1 cellular context compared by ENCODE assay signal in the genomic region with DNA sequence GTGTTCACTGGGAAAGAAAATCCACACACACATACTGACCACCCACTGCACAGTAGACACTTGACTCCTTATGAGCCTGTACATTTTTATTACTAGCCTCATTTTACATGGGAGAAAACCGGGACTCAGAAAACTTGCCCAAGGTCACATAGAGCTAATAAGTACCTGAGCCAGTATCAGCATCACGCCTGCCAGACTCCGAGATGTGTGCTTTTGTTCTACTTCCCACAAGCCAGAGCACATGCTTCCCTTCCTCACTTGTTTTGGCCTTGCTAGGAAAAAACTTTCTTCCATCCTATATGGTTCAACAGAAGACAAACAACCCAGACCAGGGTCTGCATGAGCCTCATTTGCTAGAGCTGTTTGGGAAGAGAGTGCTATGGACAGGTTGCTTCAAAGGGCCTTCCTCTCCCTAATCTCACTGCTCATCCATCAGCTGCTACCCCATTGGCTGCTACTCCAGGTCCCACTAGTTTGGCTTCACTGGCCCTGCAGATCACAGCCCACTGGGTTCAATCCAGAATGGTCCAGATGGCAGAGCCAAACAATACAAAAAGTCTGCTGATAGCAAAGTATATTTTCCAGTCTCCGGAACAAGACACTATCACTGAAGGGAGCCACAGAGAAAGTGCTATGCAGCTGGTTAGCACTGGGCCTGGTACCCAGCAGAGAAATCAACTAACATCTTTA.
TF ChIP-seq lines count a peak whose summit lies in the region.

No MANE protein-coding gene starts in this region.

TF ChIP-seq in HepG2, 621 proteins besides CTCF, POLR2A, EP300 and RAD21 (continued from another document):
- TF ChIP-seq HMGXB3 (CRISPR knock-in tag; IDR thresholded peaks at IDR 0.05; ENCODE audit: borderline replicate concordance) (no peak), RBM39 (IDR thresholded peaks at IDR 0.05; ENCODE audit: low read depth, low read length, poor library complexity, severe bottlenecking) (no peak), MYC (CRISPR knock-in tag; IDR thresholded peaks at IDR 0.05; ENCODE audit: borderline replicate concordance) (no peak), PHF21A (CRISPR knock-in tag; IDR thresholded peaks at IDR 0.05) (no peak), CAMTA2 (CRISPR knock-in tag; IDR thresholded peaks at IDR 0.05; ENCODE audit: borderline replicate concordance) (0 out of 2 replicates have a peak, but pooled peaks have one; percentile 41), TOE1 (CRISPR knock-in tag; IDR thresholded peaks at IDR 0.05) (no peak), ZNF782 (CRISPR knock-in tag; IDR thresholded peaks at IDR 0.05; ENCODE audit: borderline replicate concordance) (no peak), NCOA5 (CRISPR knock-in tag; IDR thresholded peaks at IDR 0.05) (no peak), ZNF615 (CRISPR knock-in tag; IDR thresholded peaks at IDR 0.05; ENCODE audit: borderline replicate concordance) (no peak), ATF1 (CRISPR knock-in tag; IDR thresholded peaks at IDR 0.05) (no peak), DBP (CRISPR knock-in tag; IDR thresholded peaks at IDR 0.05; ENCODE audit: not compliant biosample characterization) (no peak), MTA1 (CRISPR knock-in tag; IDR thresholded peaks at IDR 0.05; ENCODE audit: borderline replicate concordance) (no peak), KLF9 (CRISPR knock-in tag; IDR thresholded peaks at IDR 0.05; ENCODE audit: low read depth) (no peak), ZNF318 (CRISPR knock-in tag; IDR thresholded peaks at IDR 0.05) (0 out of 2 replicates have a peak, but pooled peaks have one; percentile 19), ZBTB25 (CRISPR knock-in tag; IDR thresholded peaks at IDR 0.05) (0 out of 2 replicates have a peak, but pooled peaks have one; percentile 39), TGIF2 (CRISPR knock-in tag; IDR thresholded peaks at IDR 0.05) (no peak), MAFF (IDR thresholded peaks at IDR 0.05; ENCODE audit: low read depth, low read length) (no peak), ADNP (CRISPR knock-in tag; IDR thresholded peaks at IDR 0.05) (no peak), FOXJ3 (CRISPR knock-in tag; IDR thresholded peaks at IDR 0.05; ENCODE audit: borderline replicate concordance) (no peak)
- TF ChIP-seq, protein P1, sequence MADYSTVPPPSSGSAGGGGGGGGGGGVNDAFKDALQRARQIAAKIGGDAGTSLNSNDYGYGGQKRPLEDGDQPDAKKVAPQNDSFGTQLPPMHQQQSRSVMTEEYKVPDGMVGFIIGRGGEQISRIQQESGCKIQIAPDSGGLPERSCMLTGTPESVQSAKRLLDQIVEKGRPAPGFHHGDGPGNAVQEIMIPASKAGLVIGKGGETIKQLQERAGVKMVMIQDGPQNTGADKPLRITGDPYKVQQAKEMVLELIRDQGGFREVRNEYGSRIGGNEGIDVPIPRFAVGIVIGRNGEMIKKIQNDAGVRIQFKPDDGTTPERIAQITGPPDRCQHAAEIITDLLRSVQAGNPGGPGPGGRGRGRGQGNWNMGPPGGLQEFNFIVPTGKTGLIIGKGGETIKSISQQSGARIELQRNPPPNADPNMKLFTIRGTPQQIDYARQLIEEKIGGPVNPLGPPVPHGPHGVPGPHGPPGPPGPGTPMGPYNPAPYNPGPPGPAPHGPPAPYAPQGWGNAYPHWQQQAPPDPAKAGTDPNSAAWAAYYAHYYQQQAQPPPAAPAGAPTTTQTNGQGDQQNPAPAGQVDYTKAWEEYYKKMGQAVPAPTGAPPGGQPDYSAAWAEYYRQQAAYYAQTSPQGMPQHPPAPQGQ (CRISPR knock-in tag; IDR thresholded peaks at IDR 0.05; ENCODE audit: borderline replicate concordance), result no peak
